17 cellular contexts compared by ENCODE assay signal in the genomic region with DNA sequence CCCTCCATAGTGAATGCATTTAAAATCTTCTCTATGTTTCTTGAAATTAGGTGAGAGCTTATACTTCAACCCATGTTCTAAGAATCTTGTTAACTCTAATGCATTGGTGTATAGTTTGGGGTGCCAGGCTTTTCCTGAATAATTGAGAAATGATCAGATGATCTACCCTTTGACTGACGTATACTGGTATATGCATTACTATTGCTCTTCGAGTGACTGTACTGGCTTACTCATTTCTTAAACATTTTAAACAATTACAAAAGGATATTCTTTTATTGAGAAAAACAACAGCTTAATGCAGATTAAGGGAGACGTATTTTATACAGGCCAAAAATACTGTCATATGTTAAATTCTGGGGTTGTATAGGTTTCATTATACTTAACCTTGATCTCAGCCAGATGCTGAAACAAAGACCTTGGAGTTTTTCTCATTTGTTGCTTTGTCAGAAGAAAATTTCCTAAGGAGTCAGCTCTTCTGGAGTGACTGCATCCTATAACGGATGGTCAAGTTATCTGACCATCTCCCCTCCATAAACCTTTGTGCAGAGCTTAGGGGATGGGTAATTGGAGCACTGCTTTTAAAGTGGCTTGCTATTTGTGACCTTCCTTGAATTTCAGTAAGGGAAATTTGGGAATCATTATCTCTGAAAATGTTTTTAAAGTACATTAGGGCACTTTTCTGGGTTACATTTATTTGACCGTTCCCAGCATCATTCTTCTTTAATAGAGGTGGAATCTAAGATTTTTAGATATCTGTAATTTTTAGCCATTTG.
DNase-seq lines count a peak whose midpoint lies in the region; ATAC-seq and TF ChIP-seq lines count a peak whose summit lies in the region.
"Had no signal": no experiment of that assay in that cellular context is flagged by ENCODE, and none has a peak within 500 bp of the region (broad histone marks: within the 10 kb centered on the region; RNA-seq: fewer than 3 reads in every experiment).

No MANE protein-coding gene starts in this region.

- no peak overlapping the region for H3K4me3 ChIP-seq in astrocyte of the spinal cord (ENCODE audit: low read depth, low read length)
- H3K4me3 ChIP-seq: BLaER1, gastroesophageal sphincter, psoas muscle had no signal

- no peak for TF ChIP-seq CTCF in astrocyte of the spinal cord (IDR thresholded peaks at IDR 0.05; ENCODE audit: low read depth, low read length)

- in situ Hi-C loops in astrocyte of the spinal cord (cut with HindIII; ENCODE audit: low sequenced_read_pairs) = no loop called here

- ATAC-seq in HG03520 (IDR thresholded peaks at IDR 0.05; ENCODE audit: unreplicated experiment) = no peak
- no peak for ATAC-seq in activated CD4-positive, CD25-positive, alpha-beta regulatory T cell treated with anti-CD3 and anti-CD28 coated beads, Interleukin-2, amount 50 U/mL, for 24 hours
- ATAC-seq: effector memory CD8-positive, alpha-beta T cell; psoas muscle had no signal

- DNase-seq in NCI-H2227 treated with DMSO at 0.1 percent for 48 hours (lab: John Stamatoyannopoulos, UW) = peak; percentile 30
- DNase-seq in NCI-H2227 (lab: John Stamatoyannopoulos, UW; ENCODE audit: unreplicated experiment) = no peak
- DNase-seq in astrocyte of the spinal cord (ENCODE audit: low read depth, low spot score) = peak; percentile 47
- DNase-seq in fibroblast of peridontal ligament (ENCODE audit: extremely low read depth) = peak; percentile 66
- no peak for DNase-seq in NCI-H1092 (lab: John Stamatoyannopoulos, UW)
- DNase-seq in NCI-H69 (lab: John Stamatoyannopoulos, UW) = no peak
- DNase-seq: central memory CD4-positive, alpha-beta T cell; effector memory CD8-positive, alpha-beta T cell; GDM1; midbrain; NCI-H146; nephron progenitor cell; psoas muscle had no signal

Comparison
In these comparisons a context has a peak if more than half of its experiments do, and no peak if none do; other contexts are left out.
1. DNase-seq: peak in NCI-H2227 treated with DMSO at 0.1 percent for 48 hours (single experiment), astrocyte of the spinal cord (single experiment) and fibroblast of peridontal ligament (single experiment); none in NCI-H2227 (single experiment), NCI-H1092 (single experiment) and NCI-H69 (single experiment).